29 cellular contexts compared by ENCODE assay signal in genomic region chrX:23621621-23622265, GRCh38.
"Had no signal": no experiment of that assay in that cellular context is flagged by ENCODE, and none has a peak within 500 bp of the region (broad histone marks: within the 10 kb centered on the region; RNA-seq: fewer than 3 reads in every experiment).

No MANE protein-coding gene starts in this region.

- H3K36me3 Mint-ChIP-seq: stimulated activated effector memory CD8-positive, alpha-beta T cell treated with anti-CD3 and anti-CD28 coated beads, Interleukin-12 subunit alpha, Interleukin-12 subunit beta, amount 100 ng/mL, for 72 hours; stimulated activated memory B cell treated with anti-CD40 and anti-IgM and Interleukin-4, amounts not matched to agents 10 μg/mL and 1 μg/mL and 100 μg/mL, for 72 hours; stimulated activated naive B cell treated with anti-CD40 and anti-IgM and Interleukin-4, amounts not matched to agents 10 μg/mL and 1 μg/mL and 100 μg/mL, for 72 hours; type B pancreatic cell had no signal

- H3K27me3 Mint-ChIP-seq: stimulated activated memory B cell treated with anti-CD40 and anti-IgM and Interleukin-4, amounts not matched to agents 10 μg/mL and 1 μg/mL and 100 μg/mL, for 72 hours; stimulated activated naive CD8-positive, alpha-beta T cell treated with anti-CD3 and anti-CD28 coated beads, Interleukin-15, amount 100 ng/mL, for 72 hours; stimulated activated naive CD8-positive, alpha-beta T cell treated with anti-CD3 and anti-CD28 coated beads, Interleukin-15, Interleukin-2, amounts not matched to agents 100 ng/mL and 50 ng/mL, for 24 hours; type B pancreatic cell had no signal

- H3K27ac Mint-ChIP-seq: stimulated activated effector memory CD8-positive, alpha-beta T cell treated with anti-CD3 and anti-CD28 coated beads, Interleukin-12 subunit alpha, Interleukin-12 subunit beta, amount 100 ng/mL, for 72 hours; stimulated activated memory B cell treated with anti-CD40 and anti-IgM and Interleukin-4, amounts not matched to agents 10 μg/mL and 1 μg/mL and 100 μg/mL, for 72 hours; stimulated activated naive B cell treated with anti-CD40 and anti-IgM and Interleukin-4, amounts not matched to agents 10 μg/mL and 1 μg/mL and 100 μg/mL, for 72 hours; stimulated activated naive CD8-positive, alpha-beta T cell treated with anti-CD3 and anti-CD28 coated beads, Interleukin-15, amount 100 ng/mL, for 72 hours; stimulated activated naive CD8-positive, alpha-beta T cell treated with anti-CD3 and anti-CD28 coated beads, Interleukin-15, Interleukin-2, amounts not matched to agents 100 ng/mL and 50 ng/mL, for 24 hours; type B pancreatic cell had no signal

- H3K27ac ChIP-seq: stomach, suprapubic skin, testis, thoracic aorta, thyroid gland, tibial artery, tibial nerve, transverse colon, upper lobe of left lung, upper lobe of right lung, uterus, vagina had no signal

- H3K9me3 Mint-ChIP-seq: stimulated activated effector memory CD8-positive, alpha-beta T cell treated with anti-CD3 and anti-CD28 coated beads, Interleukin-12 subunit alpha, Interleukin-12 subunit beta, amount 100 ng/mL, for 72 hours; stimulated activated memory B cell treated with anti-CD40 and anti-IgM and Interleukin-4, amounts not matched to agents 10 μg/mL and 1 μg/mL and 100 μg/mL, for 72 hours; stimulated activated naive B cell treated with anti-CD40 and anti-IgM and Interleukin-4, amounts not matched to agents 10 μg/mL and 1 μg/mL and 100 μg/mL, for 72 hours; stimulated activated naive CD8-positive, alpha-beta T cell treated with anti-CD3 and anti-CD28 coated beads, Interleukin-15, amount 100 ng/mL, for 72 hours; stimulated activated naive CD8-positive, alpha-beta T cell treated with anti-CD3 and anti-CD28 coated beads, Interleukin-15, Interleukin-2, amounts not matched to agents 100 ng/mL and 50 ng/mL, for 24 hours; type B pancreatic cell had no signal

- H3K4me3 ChIP-seq: stomach, suprapubic skin, testis, thoracic aorta, thyroid gland, tibial artery, tibial nerve, transverse colon, upper lobe of left lung, upper lobe of right lung, uterus, vagina had no signal

- DNase-seq: stimulated activated CD4-positive, alpha-beta T cell treated with anti-CD3 and anti-CD28 coated beads, Interleukin-2, amount 100 ng/mL, for 48 hours; stimulated activated CD4-positive, alpha-beta T cell treated with anti-CD3 and anti-CD28 coated beads, Interleukin-4, amount 100 ng/mL, for 1 hour; stimulated activated CD4-positive, alpha-beta T cell treated with anti-CD3 and anti-CD28 coated beads, Interleukin-4, amount 100 ng/mL, for 24 hours; stimulated activated CD4-positive, alpha-beta T cell treated with anti-CD3 and anti-CD28 coated beads, Interleukin-4, amount 100 ng/mL, for 4 hours; stimulated activated CD8-positive, alpha-beta memory T cell treated with anti-CD3 and anti-CD28 coated beads, Interleukin-4, amount 100 ng/mL, for 48 hours; stimulated activated naive B cell treated with anti-CD40 and anti-IgM and Interleukin-4, amounts not matched to agents 10 μg/mL and 1 μg/mL and 100 μg/mL, for 72 hours; stimulated activated naive CD4-positive, alpha-beta T cell; stimulated activated naive CD4-positive, alpha-beta T cell treated with Interleukin-2 at 50 U/mL for 16 hours; stimulated activated naive CD8-positive, alpha-beta T cell treated with anti-CD3 and anti-CD28 coated beads, Interleukin-15, amount 100 ng/mL, for 72 hours; stimulated activated naive CD8-positive, alpha-beta T cell treated with anti-CD3 and anti-CD28 coated beads, Interleukin-15, Interleukin-2, amounts not matched to agents 100 U/mL and 50 U/mL, for 24 hours; stomach; substantia nigra; testis; thyroid gland; tibial artery; transverse colon; trophoblast cell; upper lobe of left lung; upper lobe of right lung; uterus had no signal

- H3K27me3 ChIP-seq: suprapubic skin, testis, thyroid gland, tibial artery, transverse colon, upper lobe of left lung, upper lobe of right lung, uterus, vagina had no signal

- H3K4me1 ChIP-seq: stomach, suprapubic skin, testis, thyroid gland, tibial artery, tibial nerve, transverse colon, upper lobe of left lung, upper lobe of right lung, uterus, vagina had no signal

- H3K36me3 ChIP-seq: stomach, suprapubic skin, thoracic aorta, thyroid gland, tibial artery, tibial nerve, transverse colon, upper lobe of left lung, upper lobe of right lung, uterus, vagina had no signal

- H3K4me3 Mint-ChIP-seq: stimulated activated effector memory CD8-positive, alpha-beta T cell treated with anti-CD3 and anti-CD28 coated beads, Interleukin-12 subunit alpha, Interleukin-12 subunit beta, amount 100 ng/mL, for 72 hours; stimulated activated memory B cell treated with anti-CD40 and anti-IgM and Interleukin-4, amounts not matched to agents 10 μg/mL and 1 μg/mL and 100 μg/mL, for 72 hours; stimulated activated naive B cell treated with anti-CD40 and anti-IgM and Interleukin-4, amounts not matched to agents 10 μg/mL and 1 μg/mL and 100 μg/mL, for 72 hours; stimulated activated naive CD8-positive, alpha-beta T cell treated with anti-CD3 and anti-CD28 coated beads, Interleukin-15, amount 100 ng/mL, for 72 hours; stimulated activated naive CD8-positive, alpha-beta T cell treated with anti-CD3 and anti-CD28 coated beads, Interleukin-15, Interleukin-2, amounts not matched to agents 100 ng/mL and 50 ng/mL, for 24 hours; type B pancreatic cell had no signal

- H3K9me3 ChIP-seq: stomach, suprapubic skin, testis, thoracic aorta, thyroid gland, tibial artery, tibial nerve, transverse colon, upper lobe of left lung, upper lobe of right lung, uterus, vagina had no signal

- H3K4me1 Mint-ChIP-seq: stimulated activated effector memory CD8-positive, alpha-beta T cell treated with anti-CD3 and anti-CD28 coated beads, Interleukin-12 subunit alpha, Interleukin-12 subunit beta, amount 100 ng/mL, for 72 hours; stimulated activated memory B cell treated with anti-CD40 and anti-IgM and Interleukin-4, amounts not matched to agents 10 μg/mL and 1 μg/mL and 100 μg/mL, for 72 hours; stimulated activated naive B cell treated with anti-CD40 and anti-IgM and Interleukin-4, amounts not matched to agents 10 μg/mL and 1 μg/mL and 100 μg/mL, for 72 hours; stimulated activated naive CD8-positive, alpha-beta T cell treated with anti-CD3 and anti-CD28 coated beads, Interleukin-15, amount 100 ng/mL, for 72 hours had no signal

- ATAC-seq: stimulated activated effector memory CD8-positive, alpha-beta T cell treated with anti-CD3 and anti-CD28 coated beads, Interleukin-12 subunit alpha, Interleukin-12 subunit beta, amount 100 ng/mL, for 72 hours; stimulated activated memory B cell treated with anti-CD40 and anti-IgM and Interleukin-4, amounts not matched to agents 10 μg/mL and 1 μg/mL and 100 μg/mL, for 72 hours; stimulated activated naive B cell treated with anti-CD40 and anti-IgM and Interleukin-4, amounts not matched to agents 10 μg/mL and 1 μg/mL and 100 μg/mL, for 72 hours; stimulated activated naive CD8-positive, alpha-beta T cell treated with anti-CD3 and anti-CD28 coated beads, Interleukin-15, amount 100 ng/mL, for 72 hours; stimulated activated naive CD8-positive, alpha-beta T cell treated with anti-CD3 and anti-CD28 coated beads, Interleukin-15, Interleukin-2, amounts not matched to agents 100 U/mL and 50 U/mL, for 24 hours; upper lobe of right lung had no signal

- FAIRE-seq: urothelium cell line had no signal
